23 cellular contexts compared by ENCODE assay signal in genomic region chr12:47612953-47613352, GRCh38.
"Had no signal": no experiment of that assay in that cellular context is flagged by ENCODE, and none has a peak within 500 bp of the region (broad histone marks: within the 10 kb centered on the region; RNA-seq: fewer than 3 reads in every experiment).

No MANE protein-coding gene starts in this region.

- H3K27ac ChIP-seq: RWPE1 had no signal

- H3K9me3 ChIP-seq: SK-N-SH had no signal

- ATAC-seq: HepG2, Panc1, PC-3, T-cell had no signal

- DNase-seq: IMR-90, KBM-7, MV-4-11, NCI-H1048, NCI-H1105, NCI-H1417, NCI-H1436 treated with DMSO at 0.1 percent for 48 hours, NCI-H1694 treated with DMSO at 0.1 percent for 48 hours, NCI-H1930, NCI-H2081, NCI-H2107, NCI-H2227 treated with DMSO at 0.1 percent for 48 hours, NCI-H524, NCI-H526 treated with DMSO at 0.1 percent for 48 hours, NCI-H774, PC-3, SHP77, SK-N-SH, SW 1271, T-cell had no signal
